In the genomic region with DNA sequence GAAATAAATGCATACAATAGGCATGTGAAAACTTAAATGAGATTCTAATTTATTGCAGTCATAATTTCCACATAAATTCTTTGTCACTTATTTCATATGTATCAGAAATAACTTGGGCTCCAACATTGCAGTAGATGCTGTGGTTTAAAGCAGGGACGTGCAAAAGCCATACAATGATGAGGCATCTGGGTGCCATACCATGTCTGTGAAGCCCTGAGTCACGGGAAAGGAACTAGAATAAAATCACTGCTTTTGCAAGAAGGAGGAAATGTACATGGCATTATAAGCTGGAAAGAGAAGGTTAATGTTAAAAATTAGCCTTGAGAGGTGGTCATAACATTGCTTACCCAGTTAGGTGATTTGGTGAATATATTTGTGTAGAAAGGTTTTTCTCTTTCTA, we compare ENCODE assay signal across 19 cellular contexts.
DNase-seq lines count a peak whose midpoint lies in the region; ATAC-seq and TF ChIP-seq lines count a peak whose summit lies in the region.
"Had no signal": no experiment of that assay in that cellular context is flagged by ENCODE, and none has a peak within 500 bp of the region (broad histone marks: within the 10 kb centered on the region; RNA-seq: fewer than 3 reads in every experiment).

No MANE protein-coding gene starts in this region.

- peaks cover 27% of the 10 kb centered on the region for H3K4me1 Mint-ChIP-seq in activated CD8-positive, alpha-beta memory T cell treated with anti-CD3 and anti-CD28 coated beads, Interleukin-2, amount 10 ng/mL, durations not matched to agents 7 days and 5 days
- H3K4me1 Mint-ChIP-seq: CD14-positive monocyte had no signal

- H3K27me3 ChIP-seq in smooth muscle cell (ENCODE audit: low read depth), result no peaks in the 10 kb centered on the region
- H3K27me3 ChIP-seq in thyroid gland, result no peaks in the 10 kb centered on the region
- H3K27me3 ChIP-seq in testis, result no peaks in the 10 kb centered on the region

- DNase-seq in HFF-Myc (ENCODE audit: extremely low read depth, low read depth) (peak; percentile 83), amniotic stem cell (lab: John Stamatoyannopoulos, UW) (peak; percentile 77), fibroblast of the aortic adventitia (ENCODE audit: low read depth) (peak; percentile 77), smooth muscle cell (lab: John Stamatoyannopoulos, UW; ENCODE audit: unreplicated experiment) (no peak), thyroid gland (no peak), testis (no peak)
- DNase-seq in activated CD8-positive, alpha-beta memory T cell treated with anti-CD3 and anti-CD28 coated beads, Interleukin-2, amount 10 ng/mL, durations not matched to agents 7 days and 5 days, result no peak
- DNase-seq: activated CD4-positive, alpha-beta T cell treated with anti-CD3 and anti-CD28 coated beads, Interleukin-2, amount 10 ng/mL, durations not matched to agents 24 days and 14 days; activated naive CD8-positive, alpha-beta T cell treated with anti-CD3 and anti-CD28 coated beads, Interleukin-2, amount 50 U/mL, for 24 hours; activated T-cell treated with anti-CD3 and anti-CD28 coated beads, Interleukin-2, amount 50 U/mL, for 4 hours; naive B cell; NCI-H2227 treated with DMSO at 0.1 percent for 48 hours; SHP77 treated with DMSO at 0.1 percent for 48 hours; stimulated activated CD4-positive, alpha-beta T cell treated with anti-CD3 and anti-CD28 coated beads, Interleukin-1b, Interleukin-23, amount 100 ng/mL, for 48 hours; T1000; trophoblast cell had no signal

- TF ChIP-seq CTCF in HFF-Myc (IDR thresholded peaks at IDR 0.05; ENCODE audit: low read depth, low read length, missing control alignments) (no peak), fibroblast of the aortic adventitia (IDR thresholded peaks at IDR 0.05; ENCODE audit: insufficient read depth, low read length) (no peak), smooth muscle cell (IDR thresholded peaks at IDR 0.05; ENCODE audit: borderline replicate concordance, insufficient read depth, poor library complexity, severe bottlenecking) (no peak), thyroid gland (IDR thresholded peaks at IDR 0.05) (no peak), testis (IDR thresholded peaks at IDR 0.05) (no peak)

- H3K27ac ChIP-seq in smooth muscle cell (ENCODE audit: low read depth), result peak overlapping the region; percentile 99
- H3K27ac ChIP-seq in thyroid gland, result no peak overlapping the region
- H3K27ac ChIP-seq in testis, result no peak overlapping the region

- no peaks in the 10 kb centered on the region for H3K27me3 Mint-ChIP-seq in activated CD8-positive, alpha-beta memory T cell treated with anti-CD3 and anti-CD28 coated beads, Interleukin-2, amount 10 ng/mL, durations not matched to agents 7 days and 5 days
- H3K27me3 Mint-ChIP-seq: activated CD4-positive, alpha-beta T cell treated with anti-CD3 and anti-CD28 coated beads, Interleukin-2, amount 10 ng/mL, durations not matched to agents 24 days and 14 days; naive B cell had no signal

- H3F3A ChIP-seq in smooth muscle cell (ENCODE audit: low read depth), result peaks cover 20% of the 10 kb centered on the region

- H3K4me3 ChIP-seq in HFF-Myc (replicated peaks; ENCODE audit: low read depth, low read length) (no peak overlapping the region), fibroblast of the aortic adventitia (ENCODE audit: low read depth, low read length) (no peak overlapping the region), smooth muscle cell (no peak overlapping the region), thyroid gland (replicated peaks in 1 of 3) (no peak overlapping the region), testis (no peak overlapping the region)

- intact Hi-C loops in thyroid gland (cut with DNase I) (no loop called here), testis (cut with DNase I; ENCODE audit: low total_unique reads) (no loop called here)

- H3K9me3 Mint-ChIP-seq in activated CD8-positive, alpha-beta memory T cell treated with anti-CD3 and anti-CD28 coated beads, Interleukin-2, amount 10 ng/mL, durations not matched to agents 7 days and 5 days (ENCODE audit: low read depth), result no peaks in the 10 kb centered on the region
- H3K9me3 Mint-ChIP-seq: activated CD4-positive, alpha-beta T cell treated with anti-CD3 and anti-CD28 coated beads, Interleukin-2, amount 10 ng/mL, durations not matched to agents 24 days and 14 days; activated naive CD8-positive, alpha-beta T cell treated with anti-CD3 and anti-CD28 coated beads, Interleukin-2, amount 50 U/mL, for 24 hours; activated T-cell treated with anti-CD3 and anti-CD28 coated beads, Interleukin-2, amount 50 U/mL, for 4 hours; naive B cell had no signal

- H3K27ac Mint-ChIP-seq in activated CD8-positive, alpha-beta memory T cell treated with anti-CD3 and anti-CD28 coated beads, Interleukin-2, amount 10 ng/mL, durations not matched to agents 7 days and 5 days, result no peak overlapping the region
- H3K27ac Mint-ChIP-seq: activated CD4-positive, alpha-beta T cell treated with anti-CD3 and anti-CD28 coated beads, Interleukin-2, amount 10 ng/mL, durations not matched to agents 24 days and 14 days; activated naive CD8-positive, alpha-beta T cell treated with anti-CD3 and anti-CD28 coated beads, Interleukin-2, amount 50 U/mL, for 24 hours; naive B cell had no signal

- no peaks in the 10 kb centered on the region for H3K79me2 ChIP-seq in smooth muscle cell (ENCODE audit: low read depth)

- CTCF ChIA-PET in activated CD8-positive, alpha-beta memory T cell treated with anti-CD3 and anti-CD28 coated beads, Interleukin-2, amount 10 ng/mL, durations not matched to agents 7 days and 5 days (lab: Charles Lee), result no interaction called here

- H3K36me3 Mint-ChIP-seq in activated CD8-positive, alpha-beta memory T cell treated with anti-CD3 and anti-CD28 coated beads, Interleukin-2, amount 10 ng/mL, durations not matched to agents 7 days and 5 days, result no peaks in the 10 kb centered on the region
- H3K36me3 Mint-ChIP-seq: naive B cell had no signal

- H3K4me1 ChIP-seq in smooth muscle cell (ENCODE audit: low read depth) (peaks cover 9% of the 10 kb centered on the region), thyroid gland (peaks cover 11 to 19% of the 10 kb centered on the region in 2 donors), testis (peaks cover 8% of the 10 kb centered on the region)

- no peaks in the 10 kb centered on the region for H4K20me1 ChIP-seq in smooth muscle cell (ENCODE audit: low read depth)

- no peak for TF ChIP-seq POLR2A in thyroid gland (IDR thresholded peaks at IDR 0.05)
- no peak for TF ChIP-seq POLR2A in testis (IDR thresholded peaks at IDR 0.05)

- peak overlapping the region; percentile 65 for H3K4me2 ChIP-seq in smooth muscle cell

- ATAC-seq in activated CD8-positive, alpha-beta memory T cell treated with anti-CD3 and anti-CD28 coated beads, Interleukin-2, amount 10 ng/mL, durations not matched to agents 7 days and 5 days, result no peak
- no peak for ATAC-seq in GM21528 (IDR thresholded peaks at IDR 0.05; ENCODE audit: low FRiP score, unreplicated experiment)
- ATAC-seq: activated naive CD8-positive, alpha-beta T cell treated with anti-CD3 and anti-CD28 coated beads, Interleukin-2, amount 50 U/mL, for 24 hours; activated T-cell treated with anti-CD3 and anti-CD28 coated beads, Interleukin-2, amount 50 U/mL, for 4 hours; HepG2 had no signal

- H3K36me3 ChIP-seq in smooth muscle cell (ENCODE audit: low read depth), result no peaks in the 10 kb centered on the region
- peaks cover 42 to 63% of the 10 kb centered on the region in 2 donors for H3K36me3 ChIP-seq in thyroid gland
- H3K36me3 ChIP-seq in testis (ENCODE audit: low read depth, missing control alignments), result no peaks in the 10 kb centered on the region

- H3K9ac ChIP-seq in smooth muscle cell (ENCODE audit: low read depth), result peak overlapping the region; percentile 72

- no peak overlapping the region for H2AFZ ChIP-seq in smooth muscle cell (ENCODE audit: low read depth)

- H3K4me3 Mint-ChIP-seq in activated CD8-positive, alpha-beta memory T cell treated with anti-CD3 and anti-CD28 coated beads, Interleukin-2, amount 10 ng/mL, durations not matched to agents 7 days and 5 days, result no peak overlapping the region
- H3K4me3 Mint-ChIP-seq: activated CD4-positive, alpha-beta T cell treated with anti-CD3 and anti-CD28 coated beads, Interleukin-2, amount 10 ng/mL, durations not matched to agents 24 days and 14 days; activated naive CD8-positive, alpha-beta T cell treated with anti-CD3 and anti-CD28 coated beads, Interleukin-2, amount 50 U/mL, for 24 hours; activated T-cell treated with anti-CD3 and anti-CD28 coated beads, Interleukin-2, amount 50 U/mL, for 4 hours had no signal

- WGBS in smooth muscle cell (ENCODE audit: low lambda C conversion rate), result 9% methylated on average over 2 of the region's 2 CpGs
- WGBS in thyroid gland, 2 donors, result 91 to 92% methylated on average over 2 of the region's 2 CpGs
- 89 to 94% methylated on average over 2 of the region's 2 CpGs for WGBS in testis, 2 donors

- no peaks in the 10 kb centered on the region for H3K9me3 ChIP-seq in smooth muscle cell (replicated peaks; ENCODE audit: low read depth)
- no peaks in the 10 kb centered on the region for H3K9me3 ChIP-seq in thyroid gland
- no peaks in the 10 kb centered on the region for H3K9me3 ChIP-seq in testis

Comparison
In these comparisons a context has a peak if more than half of its experiments do, and no peak if none do; other contexts are left out.
1. DNase-seq: peak in HFF-Myc (single experiment), amniotic stem cell (single experiment) and fibroblast of the aortic adventitia (single experiment); none in smooth muscle cell (single experiment), activated CD8-positive, alpha-beta memory T cell treated with anti-CD3 and anti-CD28 coated beads, Interleukin-2, amount 10 ng/mL, durations not matched to agents 7 days and 5 days (single experiment), thyroid gland (0 of 2) and testis (single experiment).